Comparison of ENCODE assay signal across 10 cellular contexts in genomic region chr12:101713059-101713682, GRCh38. TPM values are rescaled to one million over a fixed set of nuclear protein-coding genes. Genes with fewer than 3 reads are reported as not detected.
DNase-seq lines count a peak whose midpoint lies in the region; TF ChIP-seq lines count a peak whose summit lies in the region.
"Had no signal": no experiment of that assay in that cellular context is flagged by ENCODE, and none has a peak within 500 bp of the region (broad histone marks: within the 10 kb centered on the region; RNA-seq: fewer than 3 reads in every experiment).

No MANE protein-coding gene starts in this region.

- peak overlapping the region; percentile 41 for H3K4me3 ChIP-seq in LNCaP clone FGC (ENCODE audit: low read depth, low read length)
- H3K4me3 ChIP-seq in fibroblast of villous mesenchyme (ENCODE audit: low read depth, low read length) = no peak overlapping the region

- DNase-seq in LNCaP clone FGC (ENCODE audit: low read depth) (peak; percentile 91), fibroblast of villous mesenchyme (ENCODE audit: low read depth) (peak; percentile 72), midbrain (lab: John Stamatoyannopoulos, UW) (peak; percentile 45), stromal cell of bone marrow (ENCODE audit: low read depth) (peak; percentile 22), NCI-H1694 treated with DMSO at 0.1 percent for 48 hours (lab: John Stamatoyannopoulos, UW) (no peak), DMS114 treated with DMSO at 0.1 percent for 48 hours (lab: John Stamatoyannopoulos, UW; ENCODE audit: unreplicated experiment) (no peak), DMS 273 (lab: John Stamatoyannopoulos, UW; ENCODE audit: unreplicated experiment) (no peak), NCI-H446 treated with DMSO at 0.1 percent for 48 hours (lab: John Stamatoyannopoulos, UW) (no peak)
- DNase-seq: COR-L47, MV-4-11 had no signal

- TF ChIP-seq CTCF in LNCaP clone FGC (IDR thresholded peaks at IDR 0.05; ENCODE audit: control insufficient read depth, extremely low read depth, insufficient read depth) (no peak), fibroblast of villous mesenchyme (IDR thresholded peaks at IDR 0.05; ENCODE audit: insufficient read depth, low read depth, low read length) (no peak)

RNA-seq across cellular contexts. Expression of gene CHPT1, which starts 15.7 kb away (rescaled TPM):
- 24.8 and 35.4 TPM in 2 replicates for total RNA-seq in fibroblast of villous mesenchyme

RNA-seq across cellular contexts. Expression of gene SYCP3, which starts 26.1 kb away (rescaled TPM):
- total RNA-seq in fibroblast of villous mesenchyme = under 0.01 and 0.32 TPM in 2 replicates

Comparison
In these comparisons a context has a peak if more than half of its experiments do, and no peak if none do; other contexts are left out.
1. DNase-seq: peak in LNCaP clone FGC (single experiment), fibroblast of villous mesenchyme (single experiment), midbrain (single experiment) and stromal cell of bone marrow (single experiment); none in NCI-H1694 treated with DMSO at 0.1 percent for 48 hours (single experiment), DMS114 treated with DMSO at 0.1 percent for 48 hours (single experiment), DMS 273 (single experiment) and NCI-H446 treated with DMSO at 0.1 percent for 48 hours (single experiment).